Comparison of ENCODE assay signal across 23 cellular contexts in genomic region chrX:15598031-15598430, GRCh38. TPM values are rescaled to one million over a fixed set of nuclear protein-coding genes. Genes with fewer than 3 reads are reported as not detected.
"Had no signal": no experiment of that assay in that cellular context is flagged by ENCODE, and none has a peak within 500 bp of the region (broad histone marks: within the 10 kb centered on the region; RNA-seq: fewer than 3 reads in every experiment).

No MANE protein-coding gene starts in this region.

- H3K27ac ChIP-seq: ascending aorta, colonic mucosa, foreskin keratinocyte, tibial nerve, WERI-Rb-1 had no signal

- DNase-seq: activated CD4-positive, alpha-beta T cell treated with anti-CD3 and anti-CD28 coated beads, Interleukin-2, amount 50 U/mL, for 48 hours; activated naive CD4-positive, alpha-beta T cell treated with anti-CD3 and anti-CD28 coated beads for 36 hours; activated naive CD8-positive, alpha-beta T cell treated with anti-CD3 and anti-CD28 coated beads, Interleukin-2, amount 50 U/mL, for 24 hours; activated T-cell treated with anti-CD3 and anti-CD28 coated beads, Interleukin-2, amount 50 U/mL, for 1 hour; caudate nucleus; colonic mucosa; effector CD4-positive, alpha-beta T cell; glutamatergic neuron; immature natural killer cell; left colon; naive thymus-derived CD8-positive, alpha-beta T cell; small intestine; stimulated activated CD4-positive, alpha-beta T cell treated with anti-CD3 and anti-CD28 coated beads, Interleukin-4, amount 100 ng/mL, for 4 hours; stimulated activated CD8-positive, alpha-beta memory T cell treated with anti-CD3 and anti-CD28 coated beads, Interleukin-4, amount 100 ng/mL, for 48 hours; stimulated activated naive CD4-positive, alpha-beta T cell treated with Interleukin-2 at 50 U/mL for 16 hours; substantia nigra; T-helper 17 cell; WERI-Rb-1 had no signal

- H3K9me3 Mint-ChIP-seq: activated naive CD4-positive, alpha-beta T cell treated with anti-CD3 and anti-CD28 coated beads for 36 hours; activated naive CD8-positive, alpha-beta T cell treated with anti-CD3 and anti-CD28 coated beads, Interleukin-2, amount 50 U/mL, for 24 hours; activated T-helper 2 cell treated with anti-CD3 and anti-CD28 coated beads, Interferon-gamma antibody, Interleukin-2, Interleukin-4, amounts not matched to agents 10 μg/mL and 5 μg/mL and 100 μg/mL, durations not matched to agents 14 hours and 24 hours and 36 hours had no signal

- ATAC-seq: activated naive CD8-positive, alpha-beta T cell treated with anti-CD3 and anti-CD28 coated beads, Interleukin-2, amount 50 U/mL, for 24 hours; foreskin keratinocyte; left colon; naive thymus-derived CD8-positive, alpha-beta T cell; T-helper 17 cell had no signal

- H3K4me1 Mint-ChIP-seq: activated naive CD8-positive, alpha-beta T cell treated with anti-CD3 and anti-CD28 coated beads, Interleukin-2, amount 50 U/mL, for 24 hours; immature natural killer cell; naive thymus-derived CD8-positive, alpha-beta T cell; T-helper 17 cell had no signal

- H3K36me3 Mint-ChIP-seq: immature natural killer cell had no signal

- H3K4me1 ChIP-seq: ascending aorta, colonic mucosa, foreskin keratinocyte, tibial nerve had no signal

- H3K4me3 Mint-ChIP-seq: activated naive CD4-positive, alpha-beta T cell treated with anti-CD3 and anti-CD28 coated beads for 36 hours; activated naive CD8-positive, alpha-beta T cell treated with anti-CD3 and anti-CD28 coated beads, Interleukin-2, amount 50 U/mL, for 24 hours; immature natural killer cell; naive thymus-derived CD8-positive, alpha-beta T cell; T-helper 17 cell had no signal

- H3K4me3 ChIP-seq: ascending aorta, colonic mucosa, tibial nerve had no signal

- H3K27me3 ChIP-seq: ascending aorta, colonic mucosa, foreskin keratinocyte had no signal

- H3K9me3 ChIP-seq: ascending aorta, colonic mucosa, tibial nerve had no signal

- H3K36me3 ChIP-seq: ascending aorta, colonic mucosa, tibial nerve, WERI-Rb-1 had no signal

- H3K27ac Mint-ChIP-seq: activated naive CD4-positive, alpha-beta T cell treated with anti-CD3 and anti-CD28 coated beads for 36 hours; activated naive CD8-positive, alpha-beta T cell treated with anti-CD3 and anti-CD28 coated beads, Interleukin-2, amount 50 U/mL, for 24 hours; activated T-helper 2 cell treated with anti-CD3 and anti-CD28 coated beads, Interferon-gamma antibody, Interleukin-2, Interleukin-4, amounts not matched to agents 10 μg/mL and 5 μg/mL and 100 μg/mL, durations not matched to agents 14 hours and 24 hours and 36 hours; immature natural killer cell; naive thymus-derived CD8-positive, alpha-beta T cell; T-helper 17 cell had no signal

RNA-seq across cellular contexts. Expression of gene ACE2, which starts 2.7 kb away (rescaled TPM):
- total RNA-seq: activated naive CD4-positive, alpha-beta T cell treated with anti-CD3 and anti-CD28 coated beads for 36 hours; activated T-helper 2 cell treated with anti-CD3 and anti-CD28 coated beads, Interferon-gamma antibody, Interleukin-2, Interleukin-4, amounts not matched to agents 10 μg/mL and 5 μg/mL and 100 μg/mL, durations not matched to agents 14 hours and 24 hours and 36 hours; lung microvascular endothelial cell; naive thymus-derived CD8-positive, alpha-beta T cell; T-helper 17 cell had no signal
- polyA plus RNA-seq: immature natural killer cell; naive thymus-derived CD8-positive, alpha-beta T cell had no signal
